28 cellular contexts compared by ENCODE assay signal in genomic region chr3:47318921-47319320, GRCh38. TPM values are rescaled to one million over a fixed set of nuclear protein-coding genes. Genes with fewer than 3 reads are reported as not detected.
DNase-seq lines count a peak whose midpoint lies in the region; ATAC-seq lines count a peak whose summit lies in the region.
"Had no signal": no experiment of that assay in that cellular context is flagged by ENCODE, and none has a peak within 500 bp of the region (broad histone marks: within the 10 kb centered on the region; RNA-seq: fewer than 3 reads in every experiment).

No MANE protein-coding gene starts in this region.

- H3K9me3 ChIP-seq in T-helper 17 cell (ENCODE audit: control insufficient read depth, low read length, poor library complexity, severe bottlenecking), result no peaks in the 10 kb centered on the region
- H3K9me3 ChIP-seq: spleen, thyroid gland had no signal

- intact Hi-C loops in left ventricle myocardium superior (cut with micrococcal nuclease), result no loop called here

- H3K4me1 Mint-ChIP-seq in activated T-cell treated with anti-CD3 and anti-CD28 coated beads, Interleukin-2, amount 50 U/mL, for 24 hours (ENCODE audit: low read depth), result peaks cover 8% of the 10 kb centered on the region
- peaks cover 11% of the 10 kb centered on the region for H3K4me1 Mint-ChIP-seq in T-helper 17 cell
- peaks cover 33% of the 10 kb centered on the region for H3K4me1 Mint-ChIP-seq in stimulated activated memory B cell treated with anti-CD40 and anti-IgM and Interleukin-4, amounts not matched to agents 10 μg/mL and 1 μg/mL and 100 μg/mL, for 72 hours

- DNase-seq in activated T-cell treated with anti-CD3 and anti-CD28 coated beads, Interleukin-2, amount 50 U/mL, for 24 hours, result no peak
- DNase-seq in activated T-cell treated with anti-CD3 and anti-CD28 coated beads for 4 hours (no peak), T-helper 17 cell (no peak), left ventricle myocardium superior (no peak), retina (no peak), NCI-H2227 (lab: John Stamatoyannopoulos, UW; ENCODE audit: unreplicated experiment) (no peak)
- no peak for DNase-seq in stimulated activated CD4-positive, alpha-beta T cell treated with anti-CD3 and anti-CD28 coated beads, Interleukin-2, amount 100 ng/mL, for 24 hours
- DNase-seq: activated CD4-positive, alpha-beta T cell treated with anti-CD3 and anti-CD28 coated beads, Interleukin-2, amount 10 ng/mL, durations not matched to agents 24 days and 14 days; activated naive CD4-positive, alpha-beta T cell treated with anti-CD3 and anti-CD28 coated beads for 36 hours; activated T-cell treated with anti-CD3 and anti-CD28 coated beads, Interleukin-2, amount 50 U/mL, for 72 hours; amniotic stem cell; COR-L47; cortex of kidney; DMS79 treated with DMSO at 0.1 percent for 48 hours; Kasumi-1; kidney glomerular epithelial cell; mammary epithelial cell; NCI-H1092; NCI-H187 treated with DMSO at 0.1 percent for 48 hours; NCI-H226; NCI-H774; spleen; stimulated activated CD4-positive, alpha-beta T cell treated with anti-CD3 and anti-CD28 coated beads, Interleukin-4, amount 100 ng/mL, for 1 hour; stimulated activated naive CD8-positive, alpha-beta T cell treated with anti-CD3 and anti-CD28 coated beads, Interleukin-15, amount 100 ng/mL, for 72 hours; thyroid gland; WERI-Rb-1 had no signal

- H3K9me3 Mint-ChIP-seq in activated T-cell treated with anti-CD3 and anti-CD28 coated beads, Interleukin-2, amount 50 U/mL, for 24 hours, result no peaks in the 10 kb centered on the region
- H3K9me3 Mint-ChIP-seq in stimulated activated memory B cell treated with anti-CD40 and anti-IgM and Interleukin-4, amounts not matched to agents 10 μg/mL and 1 μg/mL and 100 μg/mL, for 72 hours, result no peaks in the 10 kb centered on the region
- H3K9me3 Mint-ChIP-seq: activated CD4-positive, alpha-beta T cell treated with anti-CD3 and anti-CD28 coated beads, Interleukin-2, amount 10 ng/mL, durations not matched to agents 24 days and 14 days; activated naive CD4-positive, alpha-beta T cell treated with anti-CD3 and anti-CD28 coated beads for 36 hours; activated T-cell treated with anti-CD3 and anti-CD28 coated beads, Interleukin-2, amount 50 U/mL, for 72 hours; stimulated activated naive CD8-positive, alpha-beta T cell treated with anti-CD3 and anti-CD28 coated beads, Interleukin-15, amount 100 ng/mL, for 72 hours; T-helper 2 cell treated with Interferon-gamma antibody and Interleukin-4, amounts not matched to agents 5 μg/mL and 100 μg/mL, for 36 hours had no signal

- H3K27me3 Mint-ChIP-seq in activated T-cell treated with anti-CD3 and anti-CD28 coated beads, Interleukin-2, amount 50 U/mL, for 24 hours, result no peaks in the 10 kb centered on the region
- no peaks in the 10 kb centered on the region for H3K27me3 Mint-ChIP-seq in T-helper 17 cell
- no peaks in the 10 kb centered on the region for H3K27me3 Mint-ChIP-seq in stimulated activated memory B cell treated with anti-CD40 and anti-IgM and Interleukin-4, amounts not matched to agents 10 μg/mL and 1 μg/mL and 100 μg/mL, for 72 hours
- H3K27me3 Mint-ChIP-seq: activated CD4-positive, alpha-beta T cell treated with anti-CD3 and anti-CD28 coated beads, Interleukin-2, amount 10 ng/mL, durations not matched to agents 24 days and 14 days; stimulated activated naive CD8-positive, alpha-beta T cell treated with anti-CD3 and anti-CD28 coated beads, Interleukin-15, amount 100 ng/mL, for 72 hours had no signal

- peaks cover 74% of the 10 kb centered on the region for H3K36me3 Mint-ChIP-seq in activated T-cell treated with anti-CD3 and anti-CD28 coated beads, Interleukin-2, amount 50 U/mL, for 24 hours (ENCODE audit: low read depth)
- H3K36me3 Mint-ChIP-seq in T-helper 17 cell (ENCODE audit: low read depth), result peaks cover 11% of the 10 kb centered on the region
- H3K36me3 Mint-ChIP-seq in stimulated activated memory B cell treated with anti-CD40 and anti-IgM and Interleukin-4, amounts not matched to agents 10 μg/mL and 1 μg/mL and 100 μg/mL, for 72 hours, result peaks cover 28% of the 10 kb centered on the region

- H3K4me3 Mint-ChIP-seq in activated T-cell treated with anti-CD3 and anti-CD28 coated beads, Interleukin-2, amount 50 U/mL, for 24 hours, result no peak overlapping the region
- peak overlapping the region; percentile 52 for H3K4me3 Mint-ChIP-seq in T-helper 17 cell
- H3K4me3 Mint-ChIP-seq in stimulated activated memory B cell treated with anti-CD40 and anti-IgM and Interleukin-4, amounts not matched to agents 10 μg/mL and 1 μg/mL and 100 μg/mL, for 72 hours, result no peak overlapping the region
- H3K4me3 Mint-ChIP-seq: activated CD4-positive, alpha-beta T cell treated with anti-CD3 and anti-CD28 coated beads, Interleukin-2, amount 10 ng/mL, durations not matched to agents 24 days and 14 days; activated naive CD4-positive, alpha-beta T cell treated with anti-CD3 and anti-CD28 coated beads for 36 hours; activated T-cell treated with anti-CD3 and anti-CD28 coated beads, Interleukin-2, amount 50 U/mL, for 72 hours; stimulated activated naive CD8-positive, alpha-beta T cell treated with anti-CD3 and anti-CD28 coated beads, Interleukin-15, amount 100 ng/mL, for 72 hours; T-helper 2 cell treated with Interferon-gamma antibody and Interleukin-4, amounts not matched to agents 5 μg/mL and 100 μg/mL, for 36 hours had no signal

- H3K27ac Mint-ChIP-seq in activated T-cell treated with anti-CD3 and anti-CD28 coated beads, Interleukin-2, amount 50 U/mL, for 24 hours, result peak overlapping the region; percentile 53
- no peak overlapping the region for H3K27ac Mint-ChIP-seq in T-helper 17 cell
- peak overlapping the region; percentile 38 for H3K27ac Mint-ChIP-seq in stimulated activated memory B cell treated with anti-CD40 and anti-IgM and Interleukin-4, amounts not matched to agents 10 μg/mL and 1 μg/mL and 100 μg/mL, for 72 hours
- H3K27ac Mint-ChIP-seq: activated CD4-positive, alpha-beta T cell treated with anti-CD3 and anti-CD28 coated beads, Interleukin-2, amount 10 ng/mL, durations not matched to agents 24 days and 14 days; activated naive CD4-positive, alpha-beta T cell treated with anti-CD3 and anti-CD28 coated beads for 36 hours; T-helper 2 cell treated with Interferon-gamma antibody and Interleukin-4, amounts not matched to agents 5 μg/mL and 100 μg/mL, for 36 hours had no signal

- ATAC-seq in T-helper 17 cell (no peak), left ventricle myocardium superior (peak; percentile 65)
- ATAC-seq in stimulated activated memory B cell treated with anti-CD40 and anti-IgM and Interleukin-4, amounts not matched to agents 10 μg/mL and 1 μg/mL and 100 μg/mL, for 72 hours, result no peak
- ATAC-seq: activated T-cell treated with anti-CD3 and anti-CD28 coated beads, Interleukin-2, amount 50 U/mL, for 72 hours; stimulated activated naive CD8-positive, alpha-beta T cell treated with anti-CD3 and anti-CD28 coated beads, Interleukin-15, amount 100 ng/mL, for 72 hours had no signal

RNA-seq across cellular contexts. Expression of gene KLHL18, which starts 36.2 kb away (rescaled TPM):
- total RNA-seq in T-helper 17 cell (10 to 100 TPM; 47.0 to 50.8 TPM), left ventricle myocardium superior (55.0 TPM)

RNA-seq across cellular contexts. Expression of gene KIF9, which starts 36.3 kb away (rescaled TPM):
- total RNA-seq in T-helper 17 cell (10 to 100 TPM; 15.3 to 24.6 TPM), left ventricle myocardium superior (8.8 TPM)
